Comparison of ENCODE assay signal across 17 cellular contexts in the genomic region with DNA sequence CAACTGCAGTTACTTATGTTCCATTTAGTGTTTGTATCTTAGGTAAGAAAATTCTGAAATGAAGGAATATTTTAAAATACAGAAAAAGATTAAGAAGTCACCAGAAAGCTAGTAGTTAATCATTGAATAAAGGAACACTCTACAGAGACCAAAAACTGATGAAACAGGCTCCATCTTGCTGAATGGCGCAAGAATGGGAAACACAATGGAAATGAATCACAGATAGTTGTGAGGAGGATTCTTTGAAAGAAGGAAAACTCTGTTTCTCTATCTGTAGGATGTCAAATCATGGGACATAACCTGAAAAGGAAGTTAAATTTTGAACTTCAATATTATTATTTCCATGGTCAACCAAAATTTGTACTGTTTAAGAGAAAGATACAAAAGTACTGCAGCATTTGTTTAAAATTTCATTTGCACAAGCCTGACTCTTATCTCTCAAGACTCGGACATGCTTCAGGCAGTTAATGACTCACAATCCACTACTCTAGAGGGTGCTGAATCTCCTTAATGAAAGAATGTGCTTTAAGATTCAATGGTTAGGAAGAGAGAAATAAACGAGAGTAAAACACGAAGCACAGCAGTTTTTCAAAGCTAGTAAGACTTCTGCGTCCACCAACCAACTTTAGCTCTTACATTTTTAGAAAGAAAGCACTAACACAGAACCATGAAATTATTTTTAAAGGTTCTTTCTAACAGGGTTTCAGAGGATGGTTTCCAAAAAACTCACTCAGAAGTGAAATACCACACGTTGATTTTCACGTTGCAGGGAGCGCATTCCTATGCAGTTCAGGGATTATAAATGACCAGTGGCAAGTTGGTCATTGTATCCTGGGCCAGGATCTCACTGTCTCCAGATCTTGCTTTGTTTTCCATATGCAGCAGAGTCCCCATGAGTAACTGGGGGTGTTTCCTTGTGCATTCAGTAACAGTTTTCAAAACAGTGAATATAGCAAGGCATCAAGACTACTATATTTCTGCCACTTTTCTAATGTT.
DNase-seq lines count a peak whose midpoint lies in the region; ATAC-seq and TF ChIP-seq lines count a peak whose summit lies in the region.
"Had no signal": no experiment of that assay in that cellular context is flagged by ENCODE, and none has a peak within 500 bp of the region (broad histone marks: within the 10 kb centered on the region; RNA-seq: fewer than 3 reads in every experiment).

No MANE protein-coding gene starts in this region.

- H3K9me3 Mint-ChIP-seq in H9 = no peaks in the 10 kb centered on the region
- H3K9me3 Mint-ChIP-seq: activated CD4-positive, alpha-beta T cell treated with anti-CD3 and anti-CD28 coated beads, Interleukin-2, amount 10 ng/mL, durations not matched to agents 7 days and 5 days; activated T-cell treated with anti-CD3 and anti-CD28 coated beads, Interleukin-2, amount 50 U/mL, for 4 hours; T-helper 2 cell treated with Interferon-gamma antibody and Interleukin-4, amounts not matched to agents 5 μg/mL and 100 μg/mL, for 36 hours had no signal

- H3K4me3 ChIP-seq in adipocyte (ENCODE audit: low read length) (peak overlapping the region; percentile 30), fibroblast of villous mesenchyme (ENCODE audit: low read depth, low read length) (no peak overlapping the region), neuron (ENCODE audit: low read length) (no peak overlapping the region)
- H3K4me3 ChIP-seq: prostate gland, testis had no signal

- ATAC-seq in GM18858 (IDR thresholded peaks at IDR 0.05; ENCODE audit: unreplicated experiment) = no peak
- ATAC-seq in stimulated activated naive CD8-positive, alpha-beta T cell treated with anti-CD3 and anti-CD28 coated beads, Interleukin-15, Interleukin-2, amounts not matched to agents 100 U/mL and 50 U/mL, for 24 hours = no peak
- ATAC-seq: activated T-cell treated with anti-CD3 and anti-CD28 coated beads, Interleukin-2, amount 50 U/mL, for 4 hours had no signal

- peaks cover 27 to 29% of the 10 kb centered on the region in 2 experiments for H3K4me1 Mint-ChIP-seq in H9
- H3K4me1 Mint-ChIP-seq: activated CD4-positive, alpha-beta T cell treated with anti-CD3 and anti-CD28 coated beads, Interleukin-2, amount 10 ng/mL, durations not matched to agents 7 days and 5 days; B cell had no signal

- H3K27me3 ChIP-seq in H9 (ENCODE audit: insufficient read depth, low read length) = no peaks in the 10 kb centered on the region
- H3K27me3 ChIP-seq in adipocyte (replicated peaks; ENCODE audit: control insufficient read depth, insufficient read depth, low read length) = peaks cover under 1% of the 10 kb centered on the region
- no peaks in the 10 kb centered on the region for H3K27me3 ChIP-seq in neuron (ENCODE audit: insufficient read depth, low read length)
- H3K27me3 ChIP-seq: testis had no signal

- no peak overlapping the region for H2AK5ac ChIP-seq in H9 (ENCODE audit: insufficient read length, low read length)

- no peak overlapping the region for H3K14ac ChIP-seq in H9 (ENCODE audit: insufficient read depth, low read length)

- H3K9ac ChIP-seq in H9 (ENCODE audit: extremely low read depth, insufficient read length, low read length) (no peak overlapping the region), adipocyte (ENCODE audit: low read length) (no peak overlapping the region)

- 0 out of 2 replicates have a peak, but pooled peaks cover 2% of the 10 kb centered on the region for H3K79me2 ChIP-seq in H9 (ENCODE audit: insufficient read depth, low read length)

- H2BK120ac ChIP-seq in H9 (ENCODE audit: low read depth, low read length, poor library complexity, severe bottlenecking) = no peak overlapping the region

- WGBS in H9 (ENCODE audit: extremely low coverage, insufficient read length, low lambda C conversion rate) = no CpG with 5 or more reads among the region's 8 CpGs

- H3K27ac ChIP-seq in H9 (ENCODE audit: insufficient read length, low read depth, low read length) = no peak overlapping the region
- H3K27ac ChIP-seq: prostate gland, testis had no signal

- H3K4ac ChIP-seq in H9 (ENCODE audit: low read depth, low read length) = no peak overlapping the region

- no peak overlapping the region for H3K23ac ChIP-seq in H9 (ENCODE audit: insufficient read length, low read depth, low read length)

- H3K23me2 ChIP-seq in H9 (ENCODE audit: insufficient read length, low read depth, low read length, poor library complexity, severe bottlenecking) = no peaks in the 10 kb centered on the region

- H4K5ac ChIP-seq in H9 (ENCODE audit: insufficient read length, low read depth, low read length) = no peak overlapping the region

- H3K27me3 Mint-ChIP-seq in H9 (ENCODE audit: low read depth) = peaks cover 4% of the 10 kb centered on the region

- H2AFZ ChIP-seq in H9 (ENCODE audit: low read length) = peak overlapping the region; percentile 59
- H2AFZ ChIP-seq in neuron (ENCODE audit: low read depth, low read length) = peak overlapping the region; percentile 48

- no peak overlapping the region for H3K4me2 ChIP-seq in H9 (ENCODE audit: insufficient read depth, insufficient read length, low read length)

- H3K18ac ChIP-seq in H9 (ENCODE audit: insufficient read length, low read depth, low read length) = no peak overlapping the region

- H4K91ac ChIP-seq in H9 (ENCODE audit: insufficient read length, low read depth, low read length) = no peak overlapping the region

- no peak overlapping the region for H2BK15ac ChIP-seq in H9 (ENCODE audit: low read depth, low read length)

- H3K4me1 ChIP-seq in H9 (ENCODE audit: insufficient read depth, low read length) (no peaks in the 10 kb centered on the region; the same call in 1 of the 2 replicates), adipocyte (ENCODE audit: control insufficient read depth, insufficient read depth, low read length) (peaks cover 14% of the 10 kb centered on the region), neuron (ENCODE audit: insufficient read depth, low read length) (peaks cover 26% of the 10 kb centered on the region)
- H3K4me1 ChIP-seq: prostate gland, testis had no signal

- H3K56ac ChIP-seq in H9 (ENCODE audit: insufficient read length, low read depth, low read length) = no peak overlapping the region

- no peaks in the 10 kb centered on the region for H3K79me1 ChIP-seq in H9 (ENCODE audit: insufficient read depth, low read depth, low read length, poor library complexity, severe bottlenecking)

- no peak overlapping the region for H2BK20ac ChIP-seq in H9 (ENCODE audit: low read depth, low read length, poor library complexity, severe bottlenecking)

- H4K8ac ChIP-seq in H9 (replicated peaks; ENCODE audit: insufficient read length, low read depth, low read length) = no peak overlapping the region

- H3K36me3 ChIP-seq in adipocyte (ENCODE audit: control insufficient read depth, insufficient read depth, low read length, severe bottlenecking) (no peaks in the 10 kb centered on the region), neuron (ENCODE audit: insufficient read depth, low read length) (no peaks in the 10 kb centered on the region)
- H3K36me3 ChIP-seq: prostate gland had no signal

- TF ChIP-seq CTCF in H9 (conservative IDR thresholded peaks at IDR 0.05) (no peak), fibroblast of villous mesenchyme (IDR thresholded peaks at IDR 0.05; ENCODE audit: insufficient read depth, low read depth, low read length) (no peak)

- peak overlapping the region in 2 of 3 experiments; percentile 45 to 64; a peak in 3 of 7 replicates for H3K27ac Mint-ChIP-seq in H9
- H3K27ac Mint-ChIP-seq: activated CD4-positive, alpha-beta T cell treated with anti-CD3 and anti-CD28 coated beads, Interleukin-2, amount 10 ng/mL, durations not matched to agents 7 days and 5 days; B cell; T-helper 2 cell treated with Interferon-gamma antibody and Interleukin-4, amounts not matched to agents 5 μg/mL and 100 μg/mL, for 36 hours had no signal

- DNase-seq in H9 (no peak), adipocyte (ENCODE audit: low read depth) (no peak), fibroblast of villous mesenchyme (ENCODE audit: low read depth) (peak; percentile 22), HUDEP-2 (lab: John Stamatoyannopoulos, UW; ENCODE audit: unreplicated experiment in 76 of 76) (no peak), AG08396 (ENCODE audit: low spot score) (no peak)
- no peak for DNase-seq in stimulated activated naive CD8-positive, alpha-beta T cell treated with anti-CD3 and anti-CD28 coated beads, Interleukin-15, Interleukin-2, amounts not matched to agents 100 U/mL and 50 U/mL, for 24 hours
- DNase-seq: activated CD4-positive, alpha-beta T cell treated with anti-CD3 and anti-CD28 coated beads, Interleukin-2, amount 10 ng/mL, durations not matched to agents 7 days and 5 days; activated T-cell treated with anti-CD3 and anti-CD28 coated beads, Interleukin-2, amount 50 U/mL, for 4 hours; cortex of kidney; NCI-H187; stimulated activated CD4-positive, alpha-beta T cell treated with anti-CD3 and anti-CD28 coated beads, Interleukin-15, amount 100 ng/mL, for 24 hours; testis had no signal

- no peaks in the 10 kb centered on the region for H3K36me3 Mint-ChIP-seq in H9 (ENCODE audit: insufficient read depth in 1 of 3, low read depth in 3 of 3)

- H3T11ph ChIP-seq in H9 (ENCODE audit: low read length) = no peak overlapping the region

- no peak overlapping the region for H2BK12ac ChIP-seq in H9 (ENCODE audit: insufficient read length, low read depth, low read length)

- no peaks in the 10 kb centered on the region for H3K9me3 ChIP-seq in H9 (ENCODE audit: control insufficient read depth, low read depth, low read length)
- H3K9me3 ChIP-seq in adipocyte (ENCODE audit: control insufficient read depth, low read length) = no peaks in the 10 kb centered on the region
- no peaks in the 10 kb centered on the region for H3K9me3 ChIP-seq in neuron (ENCODE audit: low read length)
- H3K9me3 ChIP-seq: prostate gland, testis had no signal

- no peak overlapping the region for H3K4me3 Mint-ChIP-seq in H9
- H3K4me3 Mint-ChIP-seq: activated CD4-positive, alpha-beta T cell treated with anti-CD3 and anti-CD28 coated beads, Interleukin-2, amount 10 ng/mL, durations not matched to agents 7 days and 5 days; activated T-cell treated with anti-CD3 and anti-CD28 coated beads, Interleukin-2, amount 50 U/mL, for 4 hours; B cell; T-helper 2 cell treated with Interferon-gamma antibody and Interleukin-4, amounts not matched to agents 5 μg/mL and 100 μg/mL, for 36 hours had no signal

- no peaks in the 10 kb centered on the region for H4K20me1 ChIP-seq in H9 (ENCODE audit: control insufficient read depth, insufficient read depth, insufficient read length)

- no peak overlapping the region for H2BK5ac ChIP-seq in H9 (ENCODE audit: insufficient read length, low read length)
